ENCODE assay signal across 17 cellular contexts in the genomic region with DNA sequence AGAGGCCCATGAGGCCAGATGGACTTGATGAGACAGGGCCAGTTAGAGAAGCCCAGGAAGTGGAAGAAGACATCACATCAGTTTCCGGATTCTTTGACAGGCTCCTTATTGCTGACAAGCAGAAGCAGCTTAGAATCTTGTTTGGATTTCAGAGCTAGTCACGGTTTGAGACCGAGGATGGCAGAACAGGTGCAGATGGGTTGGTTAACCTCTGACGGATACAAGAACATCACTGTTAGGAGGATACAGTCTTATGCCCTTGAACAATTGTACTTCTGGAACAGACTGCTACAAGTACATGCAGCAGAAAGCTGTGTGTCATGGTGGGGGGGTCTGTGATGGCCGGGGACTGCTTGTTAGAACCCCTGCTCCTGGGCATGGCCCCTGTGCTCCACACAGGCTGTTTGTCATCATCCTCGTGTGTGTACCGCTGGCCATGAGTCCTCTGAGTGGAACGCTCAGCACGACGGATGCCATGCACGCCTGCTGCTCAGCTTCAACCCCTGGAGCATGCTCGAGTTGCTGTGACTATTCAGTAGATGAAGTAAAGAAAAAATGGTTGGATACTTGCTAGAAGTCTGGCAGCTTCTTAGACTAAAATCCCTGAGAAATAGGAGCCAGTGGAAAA.
DNase-seq lines count a peak whose midpoint lies in the region; ATAC-seq and TF ChIP-seq lines count a peak whose summit lies in the region.
"Had no signal": no experiment of that assay in that cellular context is flagged by ENCODE, and none has a peak within 500 bp of the region (broad histone marks: within the 10 kb centered on the region; RNA-seq: fewer than 3 reads in every experiment).

No MANE protein-coding gene starts in this region.

- no peak for DNase-seq in CD4-positive, CD25-positive, alpha-beta regulatory T cell
- DNase-seq in astrocyte of the hippocampus (ENCODE audit: low read depth, low spot score) (peak; percentile 58), progenitor cell of endocrine pancreas (ENCODE audit: low spot score, unreplicated experiment) (no peak), OCI-LY7 (ENCODE audit: low spot score) (no peak)
- no peak for DNase-seq in naive thymus-derived CD8-positive, alpha-beta T cell
- DNase-seq: DMS53, H9, NCI-H1436, NCI-H1930, NCI-H2171 treated with DMSO at 0.1 percent for 48 hours, Peyer's patch had no signal

- H3K27me3 ChIP-seq in BLaER1 = no peaks in the 10 kb centered on the region
- no peaks in the 10 kb centered on the region for H3K27me3 ChIP-seq in CD4-positive, CD25-positive, alpha-beta regulatory T cell (ENCODE audit: control insufficient read depth, insufficient read depth, low read length)
- H3K27me3 ChIP-seq: Peyer's patch, SJSA1 had no signal

- no peaks in the 10 kb centered on the region for H3K27me3 Mint-ChIP-seq in CD4-positive, CD25-positive, alpha-beta regulatory T cell
- H3K27me3 Mint-ChIP-seq in naive thymus-derived CD8-positive, alpha-beta T cell = no peaks in the 10 kb centered on the region
- H3K27me3 Mint-ChIP-seq in progenitor cell of endocrine pancreas = peaks cover 11% of the 10 kb centered on the region

- H3K4me1 ChIP-seq in BLaER1 (peaks cover 100% of the 10 kb centered on the region), OCI-LY7 (ENCODE audit: insufficient read depth, low read length, poor library complexity, severe bottlenecking) (no peaks in the 10 kb centered on the region)
- peaks cover 49% of the 10 kb centered on the region for H3K4me1 ChIP-seq in CD4-positive, CD25-positive, alpha-beta regulatory T cell (ENCODE audit: control insufficient read depth, insufficient read depth, low read length, poor library complexity, severe bottlenecking)

- peaks cover 3% of the 10 kb centered on the region for H3K36me3 Mint-ChIP-seq in CD4-positive, CD25-positive, alpha-beta regulatory T cell
- H3K36me3 Mint-ChIP-seq in naive thymus-derived CD8-positive, alpha-beta T cell = no peaks in the 10 kb centered on the region
- H3K36me3 Mint-ChIP-seq in progenitor cell of endocrine pancreas (ENCODE audit: insufficient read depth) = no peaks in the 10 kb centered on the region
- H3K36me3 Mint-ChIP-seq: CD14-positive monocyte had no signal

- POLR2A ChIA-PET in naive thymus-derived CD8-positive, alpha-beta T cell (lab: Charles Lee) = no interaction called here
- POLR2A ChIA-PET in OCI-LY7 (lab: Charles Lee) = no interaction called here

- peak overlapping the region; percentile 78 for H3K9ac ChIP-seq in BLaER1
- H3K9ac ChIP-seq: KMS-11 had no signal

- H3K36me3 ChIP-seq in BLaER1 = no peaks in the 10 kb centered on the region
- no peaks in the 10 kb centered on the region for H3K36me3 ChIP-seq in CD4-positive, CD25-positive, alpha-beta regulatory T cell (ENCODE audit: control insufficient read depth, insufficient read depth, low read length)
- H3K36me3 ChIP-seq in OCI-LY7 (ENCODE audit: insufficient read depth, low read length) = no peaks in the 10 kb centered on the region
- H3K36me3 ChIP-seq: Peyer's patch, SJSA1 had no signal

- no peaks in the 10 kb centered on the region for H3K9me3 Mint-ChIP-seq in CD4-positive, CD25-positive, alpha-beta regulatory T cell
- no peaks in the 10 kb centered on the region for H3K9me3 Mint-ChIP-seq in naive thymus-derived CD8-positive, alpha-beta T cell
- no peaks in the 10 kb centered on the region for H3K9me3 Mint-ChIP-seq in progenitor cell of endocrine pancreas (ENCODE audit: low read depth)
- H3K9me3 Mint-ChIP-seq: H9 had no signal

- CTCF ChIA-PET in OCI-LY7 (lab: Charles Lee; ENCODE audit: unreplicated experiment) = no interaction called here

- H2AFZ ChIP-seq in OCI-LY7 (ENCODE audit: low read length) = no peak overlapping the region

- H3K79me2 ChIP-seq in OCI-LY7 (ENCODE audit: insufficient read depth, low read depth, low read length) = no peaks in the 10 kb centered on the region

- H3K9me3 ChIP-seq in BLaER1 (no peaks in the 10 kb centered on the region), OCI-LY7 (ENCODE audit: low read length) (no peaks in the 10 kb centered on the region)
- no peaks in the 10 kb centered on the region for H3K9me3 ChIP-seq in CD4-positive, CD25-positive, alpha-beta regulatory T cell (ENCODE audit: control insufficient read depth in 2 of 2, low read length in 2 of 2)
- H3K9me3 ChIP-seq: Peyer's patch, SJSA1 had no signal

- H3K4me1 Mint-ChIP-seq in CD4-positive, CD25-positive, alpha-beta regulatory T cell = peaks cover 7 to 70% (median 38%) of the 10 kb centered on the region in 4 donors
- H3K4me1 Mint-ChIP-seq in naive thymus-derived CD8-positive, alpha-beta T cell = peaks cover 31 to 85% (median 67%) of the 10 kb centered on the region in 4 donors
- H3K4me1 Mint-ChIP-seq in progenitor cell of endocrine pancreas (ENCODE audit: low read depth) = peaks cover 1% of the 10 kb centered on the region

- H3K9me2 ChIP-seq in OCI-LY7 (ENCODE audit: insufficient read depth, low read length) = no peaks in the 10 kb centered on the region

- H3K4me2 ChIP-seq in BLaER1 (peak overlapping the region; percentile 97), OCI-LY7 (ENCODE audit: low read length) (no peak overlapping the region)
- H3K4me2 ChIP-seq: KMS-11 had no signal

- no peak for ATAC-seq in CD4-positive, CD25-positive, alpha-beta regulatory T cell (ENCODE audit: low read depth in 2 of 2)
- ATAC-seq in naive thymus-derived CD8-positive, alpha-beta T cell = no peak
- no peak for ATAC-seq in GM18867 (IDR thresholded peaks at IDR 0.05; ENCODE audit: unreplicated experiment)
- ATAC-seq: HepG2 had no signal

- no TSS peak for BruUV-seq in OCI-LY7 (replicated peaks; lab: Mats Ljungman, UMichigan)

- H4K20me1 ChIP-seq in BLaER1 (no peaks in the 10 kb centered on the region), OCI-LY7 (ENCODE audit: insufficient read depth, low read length) (no peaks in the 10 kb centered on the region)

- H3K27ac Mint-ChIP-seq in CD4-positive, CD25-positive, alpha-beta regulatory T cell = peak overlapping the region; percentile 45 to 92 (median 91)
- peak overlapping the region; percentile 22 to 98 (median 76) for H3K27ac Mint-ChIP-seq in naive thymus-derived CD8-positive, alpha-beta T cell
- no peak overlapping the region for H3K27ac Mint-ChIP-seq in progenitor cell of endocrine pancreas
- H3K27ac Mint-ChIP-seq: CD14-positive monocyte, H9 had no signal

- intact Hi-C loops in OCI-LY7 (cut with micrococcal nuclease; ENCODE audit: unreplicated experiment) = no loop called here

- TF ChIP-seq CTCF in progenitor cell of endocrine pancreas (IDR thresholded peaks at IDR 0.05; ENCODE audit: unreplicated experiment) (no peak), OCI-LY7 (conservative IDR thresholded peaks at IDR 0.05; ENCODE audit: low read length) (no peak)

- H3K27ac ChIP-seq in BLaER1 (peak overlapping the region; percentile 95), OCI-LY7 (ENCODE audit: low read depth, low read length, poor library complexity, severe bottlenecking) (no peak overlapping the region)
- no peak overlapping the region for H3K27ac ChIP-seq in CD4-positive, CD25-positive, alpha-beta regulatory T cell (ENCODE audit: insufficient read depth, low read length, poor library complexity, severe bottlenecking)
- H3K27ac ChIP-seq: KMS-11, Peyer's patch, SJSA1 had no signal

- no peak overlapping the region for H3K4me3 ChIP-seq in BLaER1
- H3K4me3 ChIP-seq in CD4-positive, CD25-positive, alpha-beta regulatory T cell (ENCODE audit: low read depth, low read length) = no peak overlapping the region
- H3K4me3 ChIP-seq in OCI-LY7 (ENCODE audit: low read depth, low read length, poor library complexity, severe bottlenecking) = no peak overlapping the region
- H3K4me3 ChIP-seq: Peyer's patch, SJSA1 had no signal

- peak overlapping the region in 1 of 4 donors; percentile 21 for H3K4me3 Mint-ChIP-seq in CD4-positive, CD25-positive, alpha-beta regulatory T cell
- peak overlapping the region in 1 of 10 donors; percentile 4 for H3K4me3 Mint-ChIP-seq in naive thymus-derived CD8-positive, alpha-beta T cell
- H3K4me3 Mint-ChIP-seq in progenitor cell of endocrine pancreas (ENCODE audit: low read depth) = no peak overlapping the region
- H3K4me3 Mint-ChIP-seq: CD14-positive monocyte, H9 had no signal
